In the genomic region with DNA sequence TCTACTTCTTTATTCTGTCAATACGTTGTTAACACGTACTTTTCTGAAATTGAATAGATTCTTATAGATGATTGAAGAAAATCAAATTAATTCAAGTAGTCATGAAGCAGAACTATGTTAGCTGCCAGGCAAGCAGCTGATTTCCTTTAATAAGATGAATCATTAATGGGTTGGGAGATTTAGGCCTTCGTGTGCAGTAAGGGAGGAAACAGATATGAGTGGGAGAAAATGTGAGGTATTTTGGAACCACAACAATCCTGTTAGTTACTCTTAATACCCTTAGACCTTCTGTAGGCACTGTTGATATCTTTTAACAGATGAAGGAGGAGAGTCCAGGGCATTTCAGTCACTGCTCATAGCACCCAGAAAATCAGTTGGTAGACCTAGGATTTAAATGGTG, we compare ENCODE assay signal across 13 cellular contexts.
A peak's percentile ranks its signal among the peaks of the same experiment; 100 is the strongest.
DNase-seq lines count a peak whose midpoint lies in the region; ATAC-seq and TF ChIP-seq lines count a peak whose summit lies in the region.
"Had no signal": no experiment of that assay in that cellular context is flagged by ENCODE, and none has a peak within 500 bp of the region (broad histone marks: within the 10 kb centered on the region; RNA-seq: fewer than 3 reads in every experiment).

No MANE protein-coding gene starts in this region.

- H3K4me3 ChIP-seq in breast epithelium (no peak overlapping the region), stomach (no peak overlapping the region)

- no TSS peak for BruUV-seq in MCF 10A (replicated peaks; lab: Mats Ljungman, UMichigan)

- no peaks in the 10 kb centered on the region for H3K9me3 ChIP-seq in breast epithelium
- no peaks in the 10 kb centered on the region for H3K9me3 ChIP-seq in stomach

- TF ChIP-seq EP300 in stomach (IDR thresholded peaks at IDR 0.05): no peak

- H3K27ac ChIP-seq in breast epithelium (no peak overlapping the region), stomach (peak overlapping the region in 3 of 5 donors; percentile 31 to 60 (median 48))

- no peak overlapping the region for H3K4me3 Mint-ChIP-seq in MCF 10A (ENCODE audit: unreplicated experiment)
- H3K4me3 Mint-ChIP-seq: B cell had no signal

- intact Hi-C loops in MCF 10A (cut with micrococcal nuclease) (no loop called here), breast epithelium (cut with DNase I; ENCODE audit: low total_unique reads) (no loop called here), stomach (cut with DNase I; ENCODE audit: low total_unique reads) (no loop called here)

- H3K27me3 ChIP-seq in breast epithelium (no peaks in the 10 kb centered on the region), stomach (no peaks in the 10 kb centered on the region)

- POLR2A ChIA-PET in MCF 10A (lab: Yijun Ruan, JAX): interaction anchor here (0.7 to 1.9 kb wide), 3 partner anchors 8 to 46 kb away, joined by 3 to 4 read pairs (median 4); no protein-coding TSS in a partner anchor

- no peak for TF ChIP-seq POLR2A in breast epithelium (IDR thresholded peaks at IDR 0.05)
- TF ChIP-seq POLR2A in stomach (IDR thresholded peaks at IDR 0.05): no peak

- no peaks in the 10 kb centered on the region for H3K4me1 ChIP-seq in breast epithelium
- peaks cover 0 to 10% (median 7%) of the 10 kb centered on the region in 4 donors for H3K4me1 ChIP-seq in stomach

- H3K36me3 ChIP-seq in breast epithelium: no peaks in the 10 kb centered on the region
- peaks cover 0 to 3% (median 0%) of the 10 kb centered on the region in 4 donors for H3K36me3 ChIP-seq in stomach

- no peak for ATAC-seq in GM18517 (IDR thresholded peaks at IDR 0.05; ENCODE audit: unreplicated experiment)

- DNase-seq in MCF 10A (ENCODE audit: unreplicated experiment) (peak; percentile 23), breast epithelium (ENCODE audit: low spot score in 2 of 2) (no peak), amniotic epithelial cell (ENCODE audit: low read depth) (peak; percentile 95), hepatic stellate cell (ENCODE audit: low spot score) (peak; percentile 51), stomach (no peak), GDM1 (lab: John Stamatoyannopoulos, UW) (no peak), activated gamma-delta T cell (lab: John Stamatoyannopoulos, UW) (no peak)
- DNase-seq: GOT3, left cardiac atrium, NCI-H2081, SHP77 treated with DMSO at 0.1 percent for 48 hours had no signal

- H3K4me1 Mint-ChIP-seq in MCF 10A (ENCODE audit: insufficient read depth, unreplicated experiment): peaks cover 24% of the 10 kb centered on the region
- H3K4me1 Mint-ChIP-seq: B cell had no signal

- H3K27ac Mint-ChIP-seq in MCF 10A (ENCODE audit: low read depth, unreplicated experiment): peak overlapping the region; percentile 85
- H3K27ac Mint-ChIP-seq: B cell had no signal

- WGBS in stomach, 5 donors: 46 to 61% (median 52%) methylated on average over 3 of the region's 3 CpGs

- CTCF ChIA-PET in MCF 10A (lab: Yijun Ruan, JAX): no interaction called here

- H3K9me3 Mint-ChIP-seq in MCF 10A (ENCODE audit: unreplicated experiment): peaks cover 8% of the 10 kb centered on the region

- H3K36me3 Mint-ChIP-seq in MCF 10A (ENCODE audit: insufficient read depth, unreplicated experiment): no peaks in the 10 kb centered on the region

- H3K27me3 Mint-ChIP-seq in MCF 10A (ENCODE audit: insufficient read depth, unreplicated experiment): no peaks in the 10 kb centered on the region
- H3K27me3 Mint-ChIP-seq: B cell had no signal

- TF ChIP-seq CTCF in MCF 10A (IDR thresholded peaks at IDR 0.05; ENCODE audit: unreplicated experiment): no peak
- TF ChIP-seq CTCF in breast epithelium (IDR thresholded peaks at IDR 0.05): no peak
- no peak for TF ChIP-seq CTCF in stomach (IDR thresholded peaks at IDR 0.05)

Comparison
In these comparisons a context has a peak if more than half of its experiments do, and no peak if none do; other contexts are left out.
1. DNase-seq: peak in MCF 10A (single experiment), amniotic epithelial cell (single experiment) and hepatic stellate cell (single experiment); none in breast epithelium (0 of 2), stomach (single experiment), GDM1 (single experiment) and activated gamma-delta T cell (single experiment).
2. H3K27ac ChIP-seq: peak in stomach (3 of 5); none in breast epithelium (0 of 2).